28 cellular contexts compared by ENCODE assay signal in genomic region chr2:108199726-108200125, GRCh38. TPM values are rescaled to one million over a fixed set of nuclear protein-coding genes. Genes with fewer than 3 reads are reported as not detected.
A peak's percentile ranks its signal among the peaks of the same experiment; 100 is the strongest.
DNase-seq lines count a peak whose midpoint lies in the region; ATAC-seq and TF ChIP-seq lines count a peak whose summit lies in the region.
"Had no signal": no experiment of that assay in that cellular context is flagged by ENCODE, and none has a peak within 500 bp of the region (broad histone marks: within the 10 kb centered on the region; RNA-seq: fewer than 3 reads in every experiment).

No MANE protein-coding gene starts in this region.

- peak; percentile 35 for DNase-seq in EH (ENCODE audit: low read depth)
- DNase-seq in LHCN-M2 (ENCODE audit: low read depth) = peak; percentile 52
- peak; percentile 62 for DNase-seq in mammary epithelial cell
- peak; percentile 88 for DNase-seq in kidney tubule cell (ENCODE audit: low spot score)
- no peak for DNase-seq in islet precursor cell
- DNase-seq in NCI-H187 (lab: John Stamatoyannopoulos, UW) = no peak
- DNase-seq: activated B cell treated with CpG ODN at 0.5 μM for 24 hours; activated CD4-positive, alpha-beta T cell treated with anti-CD3 and anti-CD28 coated beads, Interleukin-2, amount 50 U/mL, for 48 hours; activated CD8-positive, alpha-beta memory T cell treated with anti-CD3 and anti-CD28 coated beads, Interleukin-2, amount 50 U/mL, for 48 hours; activated naive CD8-positive, alpha-beta T cell treated with anti-CD3 and anti-CD28 coated beads for 36 hours; body of pancreas; CD4-positive, CD25-positive, alpha-beta regulatory T cell; colonic mucosa; DND-41; NCI-H1417; NCI-H524 treated with DMSO at 0.1 percent for 48 hours; stimulated activated CD4-positive, alpha-beta T cell treated with anti-CD3 and anti-CD28 coated beads, Interleukin-2, amount 100 ng/mL, for 48 hours; stimulated activated naive B cell treated with anti-CD40 and anti-IgM and Interleukin-4, amounts not matched to agents 10 μg/mL and 1 μg/mL and 100 μg/mL, for 72 hours; T1000; testis had no signal

- intact Hi-C loops in mammary epithelial cell (cut with micrococcal nuclease) = no loop called here

- no peak overlapping the region for H2AFZ ChIP-seq in mammary epithelial cell (ENCODE audit: low read depth, low read length)

- no peak overlapping the region for H3K9ac ChIP-seq in mammary epithelial cell (ENCODE audit: insufficient read depth, low read length)

- no peak overlapping the region for H3K4me2 ChIP-seq in mammary epithelial cell (ENCODE audit: insufficient read depth, low read depth, low read length)
- H3K4me2 ChIP-seq: smooth muscle cell had no signal

- no peak for TF ChIP-seq CTCF in mammary epithelial cell (conservative IDR thresholded peaks at IDR 0.05 in 1 of 2, IDR thresholded peaks at IDR 0.05 in 1 of 2; ENCODE audit: extremely low read depth in 1 of 2, insufficient read depth in 1 of 2, low read depth in 1 of 2, low read length in 2 of 2)

- no peaks in the 10 kb centered on the region for H4K20me1 ChIP-seq in mammary epithelial cell (ENCODE audit: insufficient read depth, low read length)

- no peaks in the 10 kb centered on the region for H3K36me3 ChIP-seq in mammary epithelial cell (ENCODE audit: insufficient read depth, low read length)
- H3K36me3 ChIP-seq: colonic mucosa, vagina had no signal

- H3K9me3 ChIP-seq in mammary epithelial cell (replicated peaks; ENCODE audit: insufficient read depth, low read length) = no peaks in the 10 kb centered on the region
- H3K9me3 ChIP-seq: body of pancreas, colonic mucosa, testis, vagina had no signal

- dilution Hi-C loops in mammary epithelial cell (cut with HindIII; ENCODE audit: low sequenced_read_pairs) = no loop called here

- no peaks in the 10 kb centered on the region for H3K79me2 ChIP-seq in mammary epithelial cell (ENCODE audit: insufficient read depth, low read length)

- H3K27me3 ChIP-seq in mammary epithelial cell (ENCODE audit: insufficient read depth, low read length) = no peaks in the 10 kb centered on the region
- H3K27me3 ChIP-seq: body of pancreas, colonic mucosa, testis, vagina had no signal

- CTCF ChIA-PET in mammary epithelial cell (lab: Charles Lee; ENCODE audit: low non-redundant PET) = no interaction called here

- BruUV-seq in mammary epithelial cell (replicated peaks; lab: Mats Ljungman, UMichigan) = no TSS peak

- H3K4me3 ChIP-seq in mammary epithelial cell (replicated peaks in 1 of 3; ENCODE audit: insufficient read depth in 1 of 3, low read depth in 2 of 3, low read length in 3 of 3) = no peak overlapping the region
- H3K4me3 ChIP-seq: body of pancreas, colonic mucosa, smooth muscle cell, testis, vagina had no signal

- H3K4me1 ChIP-seq in mammary epithelial cell (ENCODE audit: insufficient read depth, low read length) = peaks cover 7% of the 10 kb centered on the region
- H3K4me1 ChIP-seq: body of pancreas, colonic mucosa, testis, vagina had no signal

- no peak overlapping the region for H3K27ac ChIP-seq in mammary epithelial cell (ENCODE audit: insufficient read depth, low read depth, low read length)
- H3K27ac ChIP-seq: body of pancreas, colonic mucosa, testis, vagina had no signal

- no peak for ATAC-seq in HG03039 (IDR thresholded peaks at IDR 0.05; ENCODE audit: unreplicated experiment)
- no peak for ATAC-seq in activated CD4-positive, CD25-positive, alpha-beta regulatory T cell treated with anti-CD3 and anti-CD28 coated beads, Interleukin-2, amount 50 U/mL, for 24 hours
- ATAC-seq: body of pancreas; Right ventricle myocardium inferior; stimulated activated naive B cell treated with anti-CD40 and anti-IgM and Interleukin-4, amounts not matched to agents 10 μg/mL and 1 μg/mL and 100 μg/mL, for 72 hours had no signal

- in situ Hi-C loops in mammary epithelial cell (cut with MboI; ENCODE audit: low sequenced_read_pairs in 2 of 2) = loop anchor here in 1 of 2 donors (25.0 kb wide), 1 partner anchor 262 kb away; no protein-coding TSS in a partner anchor

RNA-seq across cellular contexts. Expression of gene SULT1C3, which starts 40.0 kb away (rescaled TPM):
- total RNA-seq in LHCN-M2 (2014; rRNA removed) = not detected in 2 replicates
- polyA plus RNA-seq in LHCN-M2 (2012) = not detected
- not detected for total RNA-seq in mammary epithelial cell
- not detected for polyA plus RNA-seq in mammary epithelial cell
- not detected for polyA minus RNA-seq in mammary epithelial cell
- total RNA-seq: activated B cell treated with CpG ODN at 0.5 μM for 24 hours; activated naive CD8-positive, alpha-beta T cell treated with anti-CD3 and anti-CD28 coated beads for 36 hours; body of pancreas; CD4-positive, CD25-positive, alpha-beta regulatory T cell; fibroblast of lung; liver; pulmonary artery endothelial cell; Right ventricle myocardium inferior; smooth muscle cell; testis; vagina had no signal
- polyA plus RNA-seq: CD4-positive, CD25-positive, alpha-beta regulatory T cell; fibroblast of lung; liver; smooth muscle cell had no signal

Comparison
In these comparisons a context has a peak if more than half of its experiments do, and no peak if none do; other contexts are left out.
1. DNase-seq: peak in EH (single experiment), LHCN-M2 (single experiment), mammary epithelial cell (single experiment) and kidney tubule cell (single experiment); none in islet precursor cell (single experiment) and NCI-H187 (0 of 2).